Comparison of ENCODE assay signal across 1 cellular context in genomic region chr4:76087007-76087769, GRCh38.
A peak's percentile ranks its signal among the peaks of the same experiment; 100 is the strongest.
TF ChIP-seq lines count a peak whose summit lies in the region.

No MANE protein-coding gene starts in this region.

TF ChIP-seq in HepG2, 621 proteins besides CTCF, POLR2A, EP300 and RAD21 (continued from another document and continues in another):
- TF ChIP-seq TRIM22 (IDR thresholded peaks at IDR 0.05) (no peak), ZNF644 (CRISPR knock-in tag; IDR thresholded peaks at IDR 0.05; ENCODE audit: low read depth) (peak; percentile 79), HDAC2 (CRISPR knock-in tag; IDR thresholded peaks at IDR 0.05) (no peak), NFKB2 (CRISPR knock-in tag; IDR thresholded peaks at IDR 0.05; ENCODE audit: borderline replicate concordance) (no peak), THAP8 (CRISPR knock-in tag; IDR thresholded peaks at IDR 0.05; ENCODE audit: borderline replicate concordance) (no peak), MED1 (CRISPR knock-in tag; IDR thresholded peaks at IDR 0.05) (no peak), NPAS2 (CRISPR knock-in tag; IDR thresholded peaks at IDR 0.05; ENCODE audit: borderline replicate concordance) (no peak), REXO4 (CRISPR knock-in tag; IDR thresholded peaks at IDR 0.05; ENCODE audit: borderline replicate concordance) (no peak), SMAD1 (CRISPR knock-in tag; IDR thresholded peaks at IDR 0.05; ENCODE audit: borderline replicate concordance, low read depth) (no peak), HMG20A (CRISPR knock-in tag; IDR thresholded peaks at IDR 0.05; ENCODE audit: borderline replicate concordance) (peak; percentile 46; the same call in 1 of the 2 replicates), IRF9 (CRISPR knock-in tag; IDR thresholded peaks at IDR 0.05; ENCODE audit: borderline replicate concordance) (no peak), ZNF749 (CRISPR knock-in tag; IDR thresholded peaks at IDR 0.05; ENCODE audit: borderline replicate concordance) (no peak), ZNF878 (CRISPR knock-in tag; IDR thresholded peaks at IDR 0.05) (no peak), ZNF274 (CRISPR knock-in tag; IDR thresholded peaks at IDR 0.05) (no peak), ZBED4 (CRISPR knock-in tag; IDR thresholded peaks at IDR 0.05; ENCODE audit: borderline replicate concordance) (peak; percentile 57; the same call in 1 of the 2 replicates), ZNF235 (CRISPR knock-in tag; IDR thresholded peaks at IDR 0.05; ENCODE audit: borderline replicate concordance) (no peak), ZNF331 (CRISPR knock-in tag; IDR thresholded peaks at IDR 0.05) (peak; percentile 77), ZNF496 (CRISPR knock-in tag; IDR thresholded peaks at IDR 0.05; ENCODE audit: insufficient replicate concordance) (no peak), SALL1 (CRISPR knock-in tag; IDR thresholded peaks at IDR 0.05) (peak; percentile 42; the same call in 1 of the 2 replicates), ZNF280D (CRISPR knock-in tag; IDR thresholded peaks at IDR 0.05) (no peak), SMARCC2 (IDR thresholded peaks at IDR 0.05) (no peak), ZFP62 (CRISPR knock-in tag; IDR thresholded peaks at IDR 0.05) (no peak), SP1 (IDR thresholded peaks at IDR 0.05) (no peak), SP1 (CRISPR knock-in tag; IDR thresholded peaks at IDR 0.05) (peak; percentile 32; the same call in 1 of the 2 replicates), MXD4 (CRISPR knock-in tag; IDR thresholded peaks at IDR 0.05) (peak; percentile 87; the same call in 1 of the 2 replicates), ZNF75D (CRISPR knock-in tag; IDR thresholded peaks at IDR 0.05; ENCODE audit: borderline replicate concordance) (no peak), MBNL3 (CRISPR knock-in tag; conservative IDR thresholded peaks at IDR 0.05) (no peak), GTF3A (CRISPR knock-in tag; conservative IDR thresholded peaks at IDR 0.05) (no peak), SRY (CRISPR knock-in tag; IDR thresholded peaks at IDR 0.05) (peak; percentile 54; the same call in 1 of the 2 replicates), MTERF4 (CRISPR knock-in tag; IDR thresholded peaks at IDR 0.05) (no peak), DRAP1 (CRISPR knock-in tag; IDR thresholded peaks at IDR 0.05) (0 out of 2 replicates have a peak, but pooled peaks have one; percentile 27), MAZ (IDR thresholded peaks at IDR 0.05; ENCODE audit: borderline replicate concordance, low read depth, low read length) (no peak), MAZ (CRISPR knock-in tag; IDR thresholded peaks at IDR 0.05; ENCODE audit: low read depth) (no peak), ZMYM2 (CRISPR knock-in tag; IDR thresholded peaks at IDR 0.05) (no peak), ZBTB26 (CRISPR knock-in tag; IDR thresholded peaks at IDR 0.05; ENCODE audit: borderline replicate concordance) (no peak), ATF3 (CRISPR knock-in tag; IDR thresholded peaks at IDR 0.05) (no peak), ZFYVE20 (CRISPR knock-in tag; IDR thresholded peaks at IDR 0.05; ENCODE audit: borderline replicate concordance, low read depth) (no peak), SP140L (CRISPR knock-in tag; IDR thresholded peaks at IDR 0.05; ENCODE audit: borderline replicate concordance) (no peak), ZNF616 (CRISPR knock-in tag; IDR thresholded peaks at IDR 0.05; ENCODE audit: low read depth) (no peak), ZNF687 (CRISPR knock-in tag; IDR thresholded peaks at IDR 0.05) (no peak), ZBTB20 (CRISPR knock-in tag; IDR thresholded peaks at IDR 0.05; ENCODE audit: borderline replicate concordance, low read depth) (no peak), ELF1 (CRISPR knock-in tag; IDR thresholded peaks at IDR 0.05) (no peak), ARNT2 (CRISPR knock-in tag; IDR thresholded peaks at IDR 0.05; ENCODE audit: low read depth) (no peak), FLYWCH1 (CRISPR knock-in tag; IDR thresholded peaks at IDR 0.05) (no peak), ZNF362 (CRISPR knock-in tag; IDR thresholded peaks at IDR 0.05; ENCODE audit: borderline replicate concordance) (no peak), XRCC5 (optimal IDR thresholded peaks at IDR 0.05; ENCODE audit: low read length) (peak; percentile 81), SCMH1 (CRISPR knock-in tag; IDR thresholded peaks at IDR 0.05; ENCODE audit: borderline replicate concordance) (no peak), TSC22D2 (CRISPR knock-in tag; IDR thresholded peaks at IDR 0.05; ENCODE audit: borderline replicate concordance) (peak; percentile 53; the same call in 1 of the 2 replicates), ARHGAP35 (CRISPR knock-in tag; IDR thresholded peaks at IDR 0.05; ENCODE audit: borderline replicate concordance) (no peak), ZNF17 (CRISPR knock-in tag; IDR thresholded peaks at IDR 0.05) (no peak)
